Comparison of ENCODE assay signal across 31 cellular contexts in the genomic region with DNA sequence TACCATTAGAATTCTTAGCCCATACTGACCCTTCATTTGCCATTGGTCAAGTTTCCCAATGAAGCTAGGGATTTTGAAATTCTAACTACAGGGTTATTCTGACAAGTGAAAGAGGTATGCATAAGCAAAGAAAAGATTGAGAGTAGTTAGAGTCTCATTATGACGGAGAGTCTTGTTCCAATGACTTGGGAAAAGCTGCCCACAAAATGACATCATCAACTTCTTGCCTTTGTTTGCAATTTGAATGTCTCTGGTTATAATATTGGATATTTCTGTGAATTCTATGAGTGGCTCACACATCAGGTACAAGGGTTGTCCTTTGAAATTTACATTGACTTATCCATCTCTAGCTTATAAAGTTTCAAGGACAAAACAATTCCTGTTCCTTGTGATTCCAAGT.
"Had no signal": no experiment of that assay in that cellular context is flagged by ENCODE, and none has a peak within 500 bp of the region (broad histone marks: within the 10 kb centered on the region; RNA-seq: fewer than 3 reads in every experiment).

No MANE protein-coding gene starts in this region.

- H3K36me3 ChIP-seq: ascending aorta, breast epithelium, esophagus muscularis mucosa, gastrocnemius medialis, heart left ventricle had no signal

- DNase-seq: activated CD4-positive, alpha-beta memory T cell treated with anti-CD3 and anti-CD28 coated beads, Interleukin-2, amount 10 ng/mL, durations not matched to agents 7 days and 5 days; activated CD4-positive, alpha-beta T cell treated with anti-CD3 and anti-CD28 coated beads for 1 hour; activated CD4-positive, alpha-beta T cell treated with anti-CD3 and anti-CD28 coated beads for 4 hours; activated CD4-positive, alpha-beta T cell treated with anti-CD3 and anti-CD28 coated beads, Interleukin-2, amount 10 ng/mL, durations not matched to agents 7 days and 5 days; activated CD4-positive, alpha-beta T cell treated with anti-CD3 and anti-CD28 coated beads, Interleukin-2, amount 50 U/mL, for 4 hours; activated CD4-positive, CD25-positive, alpha-beta regulatory T cell; activated CD8-positive, alpha-beta memory T cell treated with anti-CD3 and anti-CD28 coated beads, Interleukin-2, amount 50 U/mL, for 48 hours; activated gamma-delta T cell; activated naive CD4-positive, alpha-beta T cell; activated naive CD4-positive, alpha-beta T cell treated with anti-CD3 and anti-CD28 coated beads, Interleukin-2, amount 10 ng/mL, durations not matched to agents 7 days and 5 days; activated naive CD8-positive, alpha-beta T cell treated with anti-CD3 and anti-CD28 coated beads, Interleukin-2, amount 10 ng/mL, durations not matched to agents 7 days and 5 days; activated T-cell treated with anti-CD3 and anti-CD28 coated beads for 4 hours; activated T-cell treated with anti-CD3 and anti-CD28 coated beads, Interleukin-2, amount 50 U/mL, for 24 hours; activated T-cell treated with anti-CD3 and anti-CD28 coated beads, Interleukin-2, amount 50 U/mL, for 72 hours; dorsolateral prefrontal cortex; effector memory CD4-positive, alpha-beta T cell; endodermal cell; erythroblast; gastrocnemius medialis; glutamatergic neuron; heart left ventricle; T-helper 2 cell had no signal

- H3K9me3 ChIP-seq: ascending aorta, breast epithelium, esophagus muscularis mucosa, gastrocnemius medialis, heart left ventricle had no signal

- H3K4me3 Mint-ChIP-seq: activated CD4-positive, alpha-beta memory T cell treated with anti-CD3 and anti-CD28 coated beads, Interleukin-2, amount 10 ng/mL, durations not matched to agents 7 days and 5 days; activated CD4-positive, alpha-beta T cell treated with anti-CD3 and anti-CD28 coated beads, Interleukin-2, amount 10 ng/mL, durations not matched to agents 7 days and 5 days; activated naive CD4-positive, alpha-beta T cell treated with anti-CD3 and anti-CD28 coated beads, Interleukin-2, amount 10 ng/mL, durations not matched to agents 7 days and 5 days; activated naive CD8-positive, alpha-beta T cell treated with anti-CD3 and anti-CD28 coated beads, Interleukin-2, amount 10 ng/mL, durations not matched to agents 7 days and 5 days; activated T-cell treated with anti-CD3 and anti-CD28 coated beads, Interleukin-2, amount 50 U/mL, for 24 hours; activated T-cell treated with anti-CD3 and anti-CD28 coated beads, Interleukin-2, amount 50 U/mL, for 72 hours; brain; central memory CD8-positive, alpha-beta T cell; dendritic cell treated with granulocyte-macrophage colony-stimulating factor and Interleukin-4, amounts not matched to agents 40 ng/mL and 50 ng/mL, for 4 days; endodermal cell had no signal

- H3K27ac Mint-ChIP-seq: activated CD4-positive, alpha-beta memory T cell treated with anti-CD3 and anti-CD28 coated beads, Interleukin-2, amount 10 ng/mL, durations not matched to agents 7 days and 5 days; activated CD4-positive, alpha-beta T cell treated with anti-CD3 and anti-CD28 coated beads, Interleukin-2, amount 10 ng/mL, durations not matched to agents 7 days and 5 days; activated naive CD4-positive, alpha-beta T cell treated with anti-CD3 and anti-CD28 coated beads, Interleukin-2, amount 10 ng/mL, durations not matched to agents 7 days and 5 days; activated naive CD4-positive, alpha-beta T cell treated with anti-CD3 and anti-CD28 coated beads, Interleukin-2, amount 50 U/mL, for 72 hours; activated naive CD8-positive, alpha-beta T cell treated with anti-CD3 and anti-CD28 coated beads, Interleukin-2, amount 10 ng/mL, durations not matched to agents 7 days and 5 days; activated T-cell treated with anti-CD3 and anti-CD28 coated beads, Interleukin-2, amount 50 U/mL, for 24 hours; activated T-cell treated with anti-CD3 and anti-CD28 coated beads, Interleukin-2, amount 50 U/mL, for 72 hours; brain; dendritic cell treated with granulocyte-macrophage colony-stimulating factor and Interleukin-4, amounts not matched to agents 40 ng/mL and 50 ng/mL, for 4 days; endodermal cell had no signal

- ATAC-seq: activated naive CD4-positive, alpha-beta T cell treated with anti-CD3 and anti-CD28 coated beads, Interleukin-2, amount 50 U/mL, for 72 hours; activated T-cell treated with anti-CD3 and anti-CD28 coated beads, Interleukin-2, amount 50 U/mL, for 72 hours; foreskin keratinocyte; gastrocnemius medialis; heart left ventricle had no signal

- H3K27me3 ChIP-seq: ascending aorta, breast epithelium, esophagus muscularis mucosa, foreskin keratinocyte, gastrocnemius medialis, heart left ventricle had no signal

- H3K27me3 Mint-ChIP-seq: activated CD4-positive, alpha-beta memory T cell treated with anti-CD3 and anti-CD28 coated beads, Interleukin-2, amount 10 ng/mL, durations not matched to agents 7 days and 5 days; activated CD4-positive, alpha-beta T cell treated with anti-CD3 and anti-CD28 coated beads, Interleukin-2, amount 10 ng/mL, durations not matched to agents 7 days and 5 days; activated naive CD4-positive, alpha-beta T cell treated with anti-CD3 and anti-CD28 coated beads, Interleukin-2, amount 10 ng/mL, durations not matched to agents 7 days and 5 days; activated naive CD8-positive, alpha-beta T cell treated with anti-CD3 and anti-CD28 coated beads, Interleukin-2, amount 10 ng/mL, durations not matched to agents 7 days and 5 days; activated T-cell treated with anti-CD3 and anti-CD28 coated beads, Interleukin-2, amount 50 U/mL, for 24 hours; central memory CD8-positive, alpha-beta T cell; dendritic cell treated with granulocyte-macrophage colony-stimulating factor and Interleukin-4, amounts not matched to agents 40 ng/mL and 50 ng/mL, for 4 days had no signal

- H3K9me3 Mint-ChIP-seq: activated CD4-positive, alpha-beta memory T cell treated with anti-CD3 and anti-CD28 coated beads, Interleukin-2, amount 10 ng/mL, durations not matched to agents 7 days and 5 days; activated CD4-positive, alpha-beta T cell treated with anti-CD3 and anti-CD28 coated beads, Interleukin-2, amount 10 ng/mL, durations not matched to agents 7 days and 5 days; activated naive CD8-positive, alpha-beta T cell treated with anti-CD3 and anti-CD28 coated beads, Interleukin-2, amount 10 ng/mL, durations not matched to agents 7 days and 5 days; brain; endodermal cell had no signal

- H3K4me1 ChIP-seq: ascending aorta, breast epithelium, esophagus muscularis mucosa, foreskin keratinocyte, gastrocnemius medialis, heart left ventricle had no signal

- H3K27ac ChIP-seq: ascending aorta, breast epithelium, coronary artery, dorsolateral prefrontal cortex, esophagus muscularis mucosa, foreskin keratinocyte, gastrocnemius medialis, heart left ventricle had no signal

- H3K4me3 ChIP-seq: ascending aorta, breast epithelium, coronary artery, dorsolateral prefrontal cortex, esophagus muscularis mucosa, gastrocnemius medialis, heart left ventricle had no signal

- H3K36me3 Mint-ChIP-seq: activated naive CD4-positive, alpha-beta T cell treated with anti-CD3 and anti-CD28 coated beads, Interleukin-2, amount 10 ng/mL, durations not matched to agents 7 days and 5 days; activated naive CD4-positive, alpha-beta T cell treated with anti-CD3 and anti-CD28 coated beads, Interleukin-2, amount 50 U/mL, for 72 hours; activated naive CD8-positive, alpha-beta T cell treated with anti-CD3 and anti-CD28 coated beads, Interleukin-2, amount 10 ng/mL, durations not matched to agents 7 days and 5 days; brain had no signal

- H3K4me1 Mint-ChIP-seq: activated CD4-positive, alpha-beta memory T cell treated with anti-CD3 and anti-CD28 coated beads, Interleukin-2, amount 10 ng/mL, durations not matched to agents 7 days and 5 days; activated CD4-positive, alpha-beta T cell treated with anti-CD3 and anti-CD28 coated beads, Interleukin-2, amount 10 ng/mL, durations not matched to agents 7 days and 5 days; activated naive CD4-positive, alpha-beta T cell treated with anti-CD3 and anti-CD28 coated beads, Interleukin-2, amount 10 ng/mL, durations not matched to agents 7 days and 5 days; activated naive CD8-positive, alpha-beta T cell treated with anti-CD3 and anti-CD28 coated beads, Interleukin-2, amount 10 ng/mL, durations not matched to agents 7 days and 5 days; central memory CD8-positive, alpha-beta T cell; endodermal cell had no signal
